In the genomic region with DNA sequence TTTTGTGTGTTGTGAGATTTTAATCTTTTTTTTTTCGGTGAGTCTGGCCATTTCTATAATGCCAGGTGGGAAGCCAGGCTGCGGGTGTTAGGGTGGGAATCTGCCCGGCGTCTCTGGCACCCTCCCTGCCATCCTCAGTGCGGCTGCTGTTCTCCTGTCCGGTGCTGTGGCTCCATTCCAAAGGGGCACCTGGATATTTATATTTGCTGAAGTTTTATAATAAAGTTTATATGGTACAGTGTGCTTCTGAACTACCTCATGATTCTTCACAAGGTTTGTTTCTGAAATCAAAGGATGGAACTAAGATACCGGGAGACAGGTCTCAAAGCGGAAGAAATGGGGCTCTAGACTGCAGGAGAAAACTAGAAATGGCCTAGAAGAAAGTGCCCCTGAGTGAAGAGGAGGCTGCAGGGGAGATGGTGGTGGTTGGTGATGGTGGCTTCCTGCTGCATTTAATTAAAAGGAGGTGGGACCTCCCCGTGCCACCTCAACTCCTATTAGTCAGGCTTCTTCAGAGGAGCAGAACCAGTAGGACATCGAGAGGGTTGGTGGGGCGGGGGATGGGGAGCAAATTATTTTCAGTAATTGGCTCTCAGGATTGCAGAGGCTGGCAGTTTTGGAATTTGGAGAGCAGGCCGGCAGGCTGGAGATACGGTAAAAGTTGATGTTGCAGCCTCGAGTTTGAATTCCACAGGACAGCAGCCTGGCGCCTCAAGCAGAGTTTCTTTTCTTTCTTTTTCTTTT, we compare ENCODE assay signal across 18 cellular contexts.
DNase-seq lines count a peak whose midpoint lies in the region; ATAC-seq and TF ChIP-seq lines count a peak whose summit lies in the region.
"Had no signal": no experiment of that assay in that cellular context is flagged by ENCODE, and none has a peak within 500 bp of the region (broad histone marks: within the 10 kb centered on the region; RNA-seq: fewer than 3 reads in every experiment).

No MANE protein-coding gene starts in this region.

- H3K4me1 ChIP-seq in mesendoderm (ENCODE audit: control insufficient read depth, low read depth, low read length) (no peaks in the 10 kb centered on the region), thyroid gland (no peaks in the 10 kb centered on the region)
- H3K4me1 ChIP-seq: BLaER1 treated with 17β-estradiol and CSF1 and Interleukin-3, amounts not matched to agents 10 nM and 100 nM; HAP-1 had no signal

- H3K9me3 ChIP-seq in thyroid gland: no peaks in the 10 kb centered on the region
- H3K9me3 ChIP-seq: HAP-1 had no signal

- H4K5ac ChIP-seq in mesendoderm (ENCODE audit: low read length): no peak overlapping the region

- CTCF ChIA-PET in WTC11 (lab: Charles Lee): no interaction called here

- no peak overlapping the region for H3K9ac ChIP-seq in mesendoderm (ENCODE audit: low read length)
- H3K9ac ChIP-seq: BLaER1 treated with 17β-estradiol and CSF1 and Interleukin-3, amounts not matched to agents 10 nM and 100 nM; GM23248 had no signal

- no peak overlapping the region for H2BK5ac ChIP-seq in mesendoderm (ENCODE audit: low read length)

- intact Hi-C loops in thyroid gland (cut with DNase I): no loop called here

- H3K4me2 ChIP-seq in mesendoderm (ENCODE audit: low read length): no peak overlapping the region
- H3K4me2 ChIP-seq: BLaER1 treated with 17β-estradiol and CSF1 and Interleukin-3, amounts not matched to agents 10 nM and 100 nM had no signal

- POLR2A ChIA-PET in WTC11 (lab: Charles Lee): no interaction called here

- H3K27ac Mint-ChIP-seq in WTC11: no peak overlapping the region
- H3K27ac Mint-ChIP-seq: B cell; CD8-positive, alpha-beta T cell had no signal

- H3K27me3 ChIP-seq in mesendoderm (ENCODE audit: insufficient read depth, low read length, poor library complexity) (no peaks in the 10 kb centered on the region), thyroid gland (no peaks in the 10 kb centered on the region)
- H3K27me3 ChIP-seq: BLaER1 treated with 17β-estradiol and CSF1 and Interleukin-3, amounts not matched to agents 10 nM and 100 nM had no signal

- peaks cover 31% of the 10 kb centered on the region for H3K4me1 Mint-ChIP-seq in WTC11
- H3K4me1 Mint-ChIP-seq: B cell had no signal

- peaks cover 18% of the 10 kb centered on the region for H3K36me3 Mint-ChIP-seq in WTC11
- H3K36me3 Mint-ChIP-seq: CD8-positive, alpha-beta T cell had no signal

- H3K56ac ChIP-seq in mesendoderm (ENCODE audit: low read length): no peak overlapping the region

- no peak for TF ChIP-seq POLR2A in thyroid gland (IDR thresholded peaks at IDR 0.05)

- no peak overlapping the region for H4K8ac ChIP-seq in mesendoderm (ENCODE audit: low read depth, low read length)

- no peak overlapping the region for H3K4ac ChIP-seq in mesendoderm (ENCODE audit: low read depth, low read length)

- no peak overlapping the region for H2BK15ac ChIP-seq in mesendoderm (replicated peaks; ENCODE audit: low read depth)

- no peaks in the 10 kb centered on the region for H3K79me1 ChIP-seq in mesendoderm (ENCODE audit: low read length)

- no peaks in the 10 kb centered on the region; the same call in 1 of the 2 replicates for H3K27me3 Mint-ChIP-seq in WTC11 (ENCODE audit: low read depth)
- H3K27me3 Mint-ChIP-seq: B cell had no signal

- no peak overlapping the region for H2AK5ac ChIP-seq in mesendoderm (ENCODE audit: low read length)

- ATAC-seq in WTC11: peak; percentile 50
- ATAC-seq: CD8-positive, alpha-beta T cell; GM12878 had no signal

- DNase-seq in A172 (ENCODE audit: low spot score): peak; percentile 19
- no peak for DNase-seq in WTC11 (ENCODE audit: low spot score)
- DNase-seq in mesendoderm: peak; percentile 22
- DNase-seq in thyroid gland: peak; percentile 12 to 28
- DNase-seq in NCI-H446 (lab: John Stamatoyannopoulos, UW): no peak
- DNase-seq in DMS153 (lab: John Stamatoyannopoulos, UW): no peak
- DNase-seq in HuH-7 (ENCODE audit: low spot score): no peak
- DNase-seq: 8988T; Calu3; CD8-positive, alpha-beta T cell; DMS53; DND-41; EL; GM23248 had no signal

- no peak overlapping the region for H2BK120ac ChIP-seq in mesendoderm (ENCODE audit: low read depth, low read length)

- H3K4me3 ChIP-seq in mesendoderm (ENCODE audit: low read length): no peak overlapping the region
- H3K4me3 ChIP-seq in thyroid gland (replicated peaks in 1 of 3): no peak overlapping the region
- H3K4me3 ChIP-seq: BLaER1 treated with 17β-estradiol and CSF1 and Interleukin-3, amounts not matched to agents 10 nM and 100 nM; GM12878; GM23248; HAP-1 had no signal

- no peak overlapping the region for H3K23ac ChIP-seq in mesendoderm (ENCODE audit: low read length)

- H3K4me3 Mint-ChIP-seq in WTC11: no peak overlapping the region
- H3K4me3 Mint-ChIP-seq: B cell; CD8-positive, alpha-beta T cell had no signal

- H3K27ac ChIP-seq in mesendoderm (ENCODE audit: low read depth, low read length): no peak overlapping the region
- H3K27ac ChIP-seq in thyroid gland: no peak overlapping the region
- H3K27ac ChIP-seq: BLaER1 treated with 17β-estradiol and CSF1 and Interleukin-3, amounts not matched to agents 10 nM and 100 nM; GM23248 had no signal

- H3K36me3 ChIP-seq in mesendoderm (ENCODE audit: control insufficient read depth, insufficient read depth, low read length) (no peaks in the 10 kb centered on the region), thyroid gland (no peaks in the 10 kb centered on the region)
- H3K36me3 ChIP-seq: BLaER1 treated with 17β-estradiol and CSF1 and Interleukin-3, amounts not matched to agents 10 nM and 100 nM; HAP-1 had no signal

- no peak for TF ChIP-seq CTCF in WTC11 (IDR thresholded peaks at IDR 0.05)
- no peak for TF ChIP-seq CTCF in thyroid gland (IDR thresholded peaks at IDR 0.05)

- H3K18ac ChIP-seq in mesendoderm (ENCODE audit: low read length): no peak overlapping the region

- H3K9me3 Mint-ChIP-seq in WTC11: peaks cover 12% of the 10 kb centered on the region

- no CpG with 5 or more reads among the region's 15 CpGs for WGBS in mesendoderm (ENCODE audit: extremely low coverage, insufficient coverage, low lambda C conversion rate)
- 67 to 68% methylated on average over 15 of the region's 15 CpGs for WGBS in thyroid gland, 2 donors

- H3K79me2 ChIP-seq in mesendoderm (ENCODE audit: control insufficient read depth, insufficient read depth, low read length): no peaks in the 10 kb centered on the region

TF ChIP-seq in WTC11, 78 proteins besides CTCF, POLR2A, EP300 and RAD21 (continues in another document):
- TF ChIP-seq, protein P1, sequence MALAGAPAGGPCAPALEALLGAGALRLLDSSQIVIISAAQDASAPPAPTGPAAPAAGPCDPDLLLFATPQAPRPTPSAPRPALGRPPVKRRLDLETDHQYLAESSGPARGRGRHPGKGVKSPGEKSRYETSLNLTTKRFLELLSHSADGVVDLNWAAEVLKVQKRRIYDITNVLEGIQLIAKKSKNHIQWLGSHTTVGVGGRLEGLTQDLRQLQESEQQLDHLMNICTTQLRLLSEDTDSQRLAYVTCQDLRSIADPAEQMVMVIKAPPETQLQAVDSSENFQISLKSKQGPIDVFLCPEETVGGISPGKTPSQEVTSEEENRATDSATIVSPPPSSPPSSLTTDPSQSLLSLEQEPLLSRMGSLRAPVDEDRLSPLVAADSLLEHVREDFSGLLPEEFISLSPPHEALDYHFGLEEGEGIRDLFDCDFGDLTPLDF (CRISPR knock-in tag; IDR thresholded peaks at IDR 0.05): no peak
- no peak for TF ChIP-seq NR3C1 (CRISPR knock-in tag; conservative IDR thresholded peaks at IDR 0.05; ENCODE audit: low read depth)
- TF ChIP-seq SOX15 (CRISPR knock-in tag; IDR thresholded peaks at IDR 0.05): no peak
- TF ChIP-seq ZNF138 (CRISPR knock-in tag; conservative IDR thresholded peaks at IDR 0.05): no peak
- TF ChIP-seq, protein P2, sequence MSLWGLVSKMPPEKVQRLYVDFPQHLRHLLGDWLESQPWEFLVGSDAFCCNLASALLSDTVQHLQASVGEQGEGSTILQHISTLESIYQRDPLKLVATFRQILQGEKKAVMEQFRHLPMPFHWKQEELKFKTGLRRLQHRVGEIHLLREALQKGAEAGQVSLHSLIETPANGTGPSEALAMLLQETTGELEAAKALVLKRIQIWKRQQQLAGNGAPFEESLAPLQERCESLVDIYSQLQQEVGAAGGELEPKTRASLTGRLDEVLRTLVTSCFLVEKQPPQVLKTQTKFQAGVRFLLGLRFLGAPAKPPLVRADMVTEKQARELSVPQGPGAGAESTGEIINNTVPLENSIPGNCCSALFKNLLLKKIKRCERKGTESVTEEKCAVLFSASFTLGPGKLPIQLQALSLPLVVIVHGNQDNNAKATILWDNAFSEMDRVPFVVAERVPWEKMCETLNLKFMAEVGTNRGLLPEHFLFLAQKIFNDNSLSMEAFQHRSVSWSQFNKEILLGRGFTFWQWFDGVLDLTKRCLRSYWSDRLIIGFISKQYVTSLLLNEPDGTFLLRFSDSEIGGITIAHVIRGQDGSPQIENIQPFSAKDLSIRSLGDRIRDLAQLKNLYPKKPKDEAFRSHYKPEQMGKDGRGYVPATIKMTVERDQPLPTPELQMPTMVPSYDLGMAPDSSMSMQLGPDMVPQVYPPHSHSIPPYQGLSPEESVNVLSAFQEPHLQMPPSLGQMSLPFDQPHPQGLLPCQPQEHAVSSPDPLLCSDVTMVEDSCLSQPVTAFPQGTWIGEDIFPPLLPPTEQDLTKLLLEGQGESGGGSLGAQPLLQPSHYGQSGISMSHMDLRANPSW (CRISPR knock-in tag; conservative IDR thresholded peaks at IDR 0.05; ENCODE audit: low read depth): no peak
- TF ChIP-seq NR2C2 (CRISPR knock-in tag; IDR thresholded peaks at IDR 0.05): no peak

Comparison
In these comparisons a context has a peak if more than half of its experiments do, and no peak if none do; other contexts are left out.
1. DNase-seq: peak in A172 (single experiment), mesendoderm (single experiment) and thyroid gland (2 of 2); none in WTC11 (single experiment), NCI-H446 (0 of 2), DMS153 (single experiment) and HuH-7 (single experiment).